8 cellular contexts compared by ENCODE assay signal in genomic region chr15:57306305-57306943, GRCh38.
A peak's percentile ranks its signal among the peaks of the same experiment; 100 is the strongest.
DNase-seq lines count a peak whose midpoint lies in the region; ATAC-seq and TF ChIP-seq lines count a peak whose summit lies in the region.

No MANE protein-coding gene starts in this region.

- no TSS peak for BruUV-seq in PC-9 (replicated peaks; lab: Mats Ljungman, UMichigan)

- DNase-seq in C1 segment of cervical spinal cord (lab: John Stamatoyannopoulos, UW) (peak in 12 of 14 donors; percentile 31 to 89 (median 61)), HuH-7 (ENCODE audit: low spot score) (peak; percentile 90), PC-9 (peak in 1 of 2 experiments; percentile 78), fibroblast of peridontal ligament (ENCODE audit: extremely low read depth) (peak; percentile 63)
- DNase-seq in activated T-helper 1 cell treated with anti-CD3 and anti-CD28 coated beads, Interleukin-12 subunit alpha, Interleukin-12 subunit beta, Interleukin-2, Interleukin-4 antibody, amounts not matched to agents 30 ng/mL and 10 ng/mL and 1 ng/mL, durations not matched to agents 14 hours and 24 hours and 36 hours (ENCODE audit: low spot score), result peak; percentile 75
- DNase-seq in natural killer cell treated with Interleukin-12 subunit alpha and Interleukin-12 subunit beta and Interleukin-15 and Interleukin-18, amount 100 ng/mL, for 72 hours (ENCODE audit: low spot score), result peak; percentile 82
- peak; percentile 45 to 85 (median 66) for DNase-seq in stimulated activated naive CD4-positive, alpha-beta T cell (lab: John Stamatoyannopoulos, UW)

- no peaks in the 10 kb centered on the region for H4K20me1 ChIP-seq in PC-9 (ENCODE audit: insufficient read depth)

- intact Hi-C loops in PC-9 (cut with micrococcal nuclease; ENCODE audit: unreplicated experiment), result loop anchor here (1.0 to 2.0 kb wide), 5 partner anchors 160 to 815 kb away; partner anchors contain the start of gene TCF12
- intact Hi-C loops in activated T-helper 1 cell treated with anti-CD3 and anti-CD28 coated beads, Interleukin-12 subunit alpha, Interleukin-12 subunit beta, Interleukin-2, Interleukin-4 antibody, amounts not matched to agents 30 ng/mL and 10 ng/mL and 1 ng/mL, durations not matched to agents 14 hours and 24 hours and 36 hours (cut with micrococcal nuclease), result loop anchor here (1.0 to 10.0 kb wide), 6 partner anchors 160 to 810 kb away; partner anchors contain the start of gene TCF12

- peak overlapping the region; percentile 60; the same call in 1 of the 2 replicates for H2AFZ ChIP-seq in PC-9

- no peaks in the 10 kb centered on the region for H3K27me3 ChIP-seq in PC-9 (ENCODE audit: insufficient read depth, low read depth)

- H3K9me3 ChIP-seq in PC-9 (ENCODE audit: insufficient read depth, low read depth), result no peaks in the 10 kb centered on the region

- no peaks in the 10 kb centered on the region for H3K36me3 ChIP-seq in PC-9 (ENCODE audit: low read depth)

- peaks cover 4% of the 10 kb centered on the region for H3K4me1 Mint-ChIP-seq in activated T-helper 1 cell treated with anti-CD3 and anti-CD28 coated beads, Interleukin-12 subunit alpha, Interleukin-12 subunit beta, Interleukin-2, Interleukin-4 antibody, amounts not matched to agents 30 ng/mL and 10 ng/mL and 1 ng/mL, durations not matched to agents 14 hours and 24 hours and 36 hours (ENCODE audit: low read depth)
- peaks cover 5 to 6% of the 10 kb centered on the region in 2 donors for H3K4me1 Mint-ChIP-seq in natural killer cell treated with Interleukin-12 subunit alpha and Interleukin-12 subunit beta and Interleukin-15 and Interleukin-18, amount 100 ng/mL, for 72 hours (ENCODE audit: low read depth in 2 of 2)

- H3K4me3 ChIP-seq in PC-9, result no peak overlapping the region; the same call in 1 of the 2 replicates

- H3K9me3 Mint-ChIP-seq in activated T-helper 1 cell treated with anti-CD3 and anti-CD28 coated beads, Interleukin-12 subunit alpha, Interleukin-12 subunit beta, Interleukin-2, Interleukin-4 antibody, amounts not matched to agents 30 ng/mL and 10 ng/mL and 1 ng/mL, durations not matched to agents 14 hours and 24 hours and 36 hours, result no peaks in the 10 kb centered on the region
- H3K9me3 Mint-ChIP-seq in natural killer cell treated with Interleukin-12 subunit alpha and Interleukin-12 subunit beta and Interleukin-15 and Interleukin-18, amount 100 ng/mL, for 72 hours, result no peaks in the 10 kb centered on the region

- H3F3A ChIP-seq in PC-9 (ENCODE audit: insufficient read depth, low read depth), result no peaks in the 10 kb centered on the region

- ATAC-seq in GM19395 (IDR thresholded peaks at IDR 0.05; ENCODE audit: unreplicated experiment), result peak; percentile 79
- peak; percentile 81 to 84 for ATAC-seq in natural killer cell treated with Interleukin-12 subunit alpha and Interleukin-12 subunit beta and Interleukin-15 and Interleukin-18, amount 100 ng/mL, for 72 hours

- H3K4me1 ChIP-seq in PC-9 (replicated peaks; ENCODE audit: insufficient read depth), result no peaks in the 10 kb centered on the region

- H3K27ac ChIP-seq in PC-9, result no peak overlapping the region

- CTCF ChIA-PET in PC-9 (lab: Charles Lee), result interaction anchor here (0.6 to 1.0 kb wide), 5 partner anchors 65 to 1094 kb away, joined by 3 to 6 read pairs (median 3); no protein-coding TSS in a partner anchor

- no peak overlapping the region for H3K27ac Mint-ChIP-seq in activated T-helper 1 cell treated with anti-CD3 and anti-CD28 coated beads, Interleukin-12 subunit alpha, Interleukin-12 subunit beta, Interleukin-2, Interleukin-4 antibody, amounts not matched to agents 30 ng/mL and 10 ng/mL and 1 ng/mL, durations not matched to agents 14 hours and 24 hours and 36 hours
- peak overlapping the region in 1 of 2 donors; percentile 16 for H3K27ac Mint-ChIP-seq in natural killer cell treated with Interleukin-12 subunit alpha and Interleukin-12 subunit beta and Interleukin-15 and Interleukin-18, amount 100 ng/mL, for 72 hours

- peak overlapping the region; percentile 61 for H3K4me2 ChIP-seq in PC-9

- POLR2A ChIA-PET in PC-9 (lab: Charles Lee; ENCODE audit: unreplicated experiment), result interaction anchor here (0.6 to 0.7 kb wide), 2 partner anchors 383 to 437 kb away, joined by 3 read pairs; no protein-coding TSS in a partner anchor

- peak overlapping the region; percentile 63 for H3K4me3 Mint-ChIP-seq in activated T-helper 1 cell treated with anti-CD3 and anti-CD28 coated beads, Interleukin-12 subunit alpha, Interleukin-12 subunit beta, Interleukin-2, Interleukin-4 antibody, amounts not matched to agents 30 ng/mL and 10 ng/mL and 1 ng/mL, durations not matched to agents 14 hours and 24 hours and 36 hours
- H3K4me3 Mint-ChIP-seq in natural killer cell treated with Interleukin-12 subunit alpha and Interleukin-12 subunit beta and Interleukin-15 and Interleukin-18, amount 100 ng/mL, for 72 hours, result peak overlapping the region; percentile 59

- H3K27me3 Mint-ChIP-seq in activated T-helper 1 cell treated with anti-CD3 and anti-CD28 coated beads, Interleukin-12 subunit alpha, Interleukin-12 subunit beta, Interleukin-2, Interleukin-4 antibody, amounts not matched to agents 30 ng/mL and 10 ng/mL and 1 ng/mL, durations not matched to agents 14 hours and 24 hours and 36 hours (ENCODE audit: insufficient read depth), result peaks cover 2% of the 10 kb centered on the region
- peaks cover 6 to 18% of the 10 kb centered on the region in 2 donors for H3K27me3 Mint-ChIP-seq in natural killer cell treated with Interleukin-12 subunit alpha and Interleukin-12 subunit beta and Interleukin-15 and Interleukin-18, amount 100 ng/mL, for 72 hours

- H3K9me2 ChIP-seq in PC-9 (ENCODE audit: insufficient read depth), result no peaks in the 10 kb centered on the region

- H3K79me2 ChIP-seq in PC-9 (ENCODE audit: low read depth), result no peaks in the 10 kb centered on the region

- peak; percentile 78 for TF ChIP-seq CTCF in PC-9 (conservative IDR thresholded peaks at IDR 0.05)

- no peaks in the 10 kb centered on the region for H3K36me3 Mint-ChIP-seq in activated T-helper 1 cell treated with anti-CD3 and anti-CD28 coated beads, Interleukin-12 subunit alpha, Interleukin-12 subunit beta, Interleukin-2, Interleukin-4 antibody, amounts not matched to agents 30 ng/mL and 10 ng/mL and 1 ng/mL, durations not matched to agents 14 hours and 24 hours and 36 hours (ENCODE audit: low read depth)
- H3K36me3 Mint-ChIP-seq in natural killer cell treated with Interleukin-12 subunit alpha and Interleukin-12 subunit beta and Interleukin-15 and Interleukin-18, amount 100 ng/mL, for 72 hours, result no peaks in the 10 kb centered on the region
